In genomic region chr1:53412285-53413174, GRCh38 we compare ENCODE assay signal across 13 cellular contexts. TPM values are rescaled to one million over a fixed set of nuclear protein-coding genes. Genes with fewer than 3 reads are reported as not detected.
DNase-seq lines count a peak whose midpoint lies in the region; ATAC-seq and TF ChIP-seq lines count a peak whose summit lies in the region.
"Had no signal": no experiment of that assay in that cellular context is flagged by ENCODE, and none has a peak within 500 bp of the region (broad histone marks: within the 10 kb centered on the region; RNA-seq: fewer than 3 reads in every experiment).

No MANE protein-coding gene starts in this region.

- H3K4me1 Mint-ChIP-seq in CD8-positive, alpha-beta T cell (ENCODE audit: low read depth), result peaks cover 69% of the 10 kb centered on the region
- peaks cover 41% of the 10 kb centered on the region for H3K4me1 Mint-ChIP-seq in neural progenitor cell
- H3K4me1 Mint-ChIP-seq in stimulated activated memory B cell treated with anti-CD40 and anti-IgM and Interleukin-4, amounts not matched to agents 10 μg/mL and 1 μg/mL and 100 μg/mL, for 72 hours, result peaks cover 13% of the 10 kb centered on the region

- POLR2A ChIA-PET in CD8-positive, alpha-beta T cell (lab: Charles Lee), result interaction anchor here (0.6 to 1.2 kb wide), 4 partner anchors 14 to 1357 kb away, joined by 3 read pairs; partner anchors contain the start of gene BTF3L4

- peak overlapping the region; percentile 57 for H3K27ac ChIP-seq in CD8-positive, alpha-beta T cell (ENCODE audit: low read depth, low read length)
- H3K27ac ChIP-seq in neural progenitor cell (no peak overlapping the region), right atrium auricular region (no peak overlapping the region)
- H3K27ac ChIP-seq: esophagus muscularis mucosa had no signal

- no peaks in the 10 kb centered on the region for H3K9me3 ChIP-seq in CD8-positive, alpha-beta T cell (ENCODE audit: low read length)
- H3K9me3 ChIP-seq in neural progenitor cell (ENCODE audit: low read depth) (no peaks in the 10 kb centered on the region), right atrium auricular region (no peaks in the 10 kb centered on the region)
- H3K9me3 ChIP-seq: esophagus muscularis mucosa had no signal

- H3K36me3 ChIP-seq in CD8-positive, alpha-beta T cell (ENCODE audit: insufficient read depth, low read length), result no peaks in the 10 kb centered on the region
- no peaks in the 10 kb centered on the region for H3K36me3 ChIP-seq in neural progenitor cell
- H3K36me3 ChIP-seq in right atrium auricular region, result no peaks in the 10 kb centered on the region
- H3K36me3 ChIP-seq: esophagus muscularis mucosa had no signal

- intact Hi-C loops in CD8-positive, alpha-beta T cell (cut with DNase I, micrococcal nuclease), result loop anchor here (1.0 to 2.0 kb wide), 2 partner anchors 86 kb away; no protein-coding TSS in a partner anchor

- peak overlapping the region; percentile 59 for H3K4me3 Mint-ChIP-seq in CD8-positive, alpha-beta T cell
- H3K4me3 Mint-ChIP-seq in neural progenitor cell, result no peak overlapping the region
- no peak overlapping the region for H3K4me3 Mint-ChIP-seq in stimulated activated memory B cell treated with anti-CD40 and anti-IgM and Interleukin-4, amounts not matched to agents 10 μg/mL and 1 μg/mL and 100 μg/mL, for 72 hours

- in situ Hi-C loops in astrocyte of the cerebellum (cut with HindIII; ENCODE audit: low sequenced_read_pairs), result no loop called here

- H3K27me3 ChIP-seq in CD8-positive, alpha-beta T cell (ENCODE audit: insufficient read depth, low read length), result no peaks in the 10 kb centered on the region
- H3K27me3 ChIP-seq in neural progenitor cell (no peaks in the 10 kb centered on the region), right atrium auricular region (no peaks in the 10 kb centered on the region)

- no peaks in the 10 kb centered on the region for H4K20me1 ChIP-seq in neural progenitor cell (ENCODE audit: low read depth)

- no peaks in the 10 kb centered on the region for H3K36me3 Mint-ChIP-seq in CD8-positive, alpha-beta T cell
- no peaks in the 10 kb centered on the region for H3K36me3 Mint-ChIP-seq in neural progenitor cell
- H3K36me3 Mint-ChIP-seq in stimulated activated memory B cell treated with anti-CD40 and anti-IgM and Interleukin-4, amounts not matched to agents 10 μg/mL and 1 μg/mL and 100 μg/mL, for 72 hours, result no peaks in the 10 kb centered on the region

- no peak overlapping the region for H2AFZ ChIP-seq in neural progenitor cell (replicated peaks)

- peak overlapping the region; percentile 97 for H3K27ac Mint-ChIP-seq in CD8-positive, alpha-beta T cell
- H3K27ac Mint-ChIP-seq in neural progenitor cell, result peak overlapping the region; percentile 18
- no peak overlapping the region for H3K27ac Mint-ChIP-seq in stimulated activated memory B cell treated with anti-CD40 and anti-IgM and Interleukin-4, amounts not matched to agents 10 μg/mL and 1 μg/mL and 100 μg/mL, for 72 hours

- CTCF ChIA-PET in CD8-positive, alpha-beta T cell (lab: Charles Lee), result interaction anchor here (1.2 to 3.1 kb wide), 5 partner anchors 14 to 134 kb away, joined by 4 to 15 read pairs (median 7); no protein-coding TSS in a partner anchor

- no peaks in the 10 kb centered on the region for H3K9me3 Mint-ChIP-seq in CD8-positive, alpha-beta T cell
- H3K9me3 Mint-ChIP-seq in neural progenitor cell, result no peaks in the 10 kb centered on the region
- H3K9me3 Mint-ChIP-seq in stimulated activated memory B cell treated with anti-CD40 and anti-IgM and Interleukin-4, amounts not matched to agents 10 μg/mL and 1 μg/mL and 100 μg/mL, for 72 hours, result no peaks in the 10 kb centered on the region

- H3K4me3 ChIP-seq in CD8-positive, alpha-beta T cell (ENCODE audit: low read depth, low read length), result no peak overlapping the region
- H3K4me3 ChIP-seq in astrocyte of the cerebellum (ENCODE audit: low read depth, low read length) (no peak overlapping the region), neural progenitor cell (no peak overlapping the region), right atrium auricular region (no peak overlapping the region)
- H3K4me3 ChIP-seq: esophagus muscularis mucosa had no signal

- no peak overlapping the region for H3K9ac ChIP-seq in neural progenitor cell

- peaks cover 38% of the 10 kb centered on the region for H3K4me1 ChIP-seq in CD8-positive, alpha-beta T cell (ENCODE audit: insufficient read depth, low read length)
- H3K4me1 ChIP-seq in neural progenitor cell, result no peaks in the 10 kb centered on the region
- H3K4me1 ChIP-seq in right atrium auricular region, result no peaks in the 10 kb centered on the region

- ATAC-seq in CD8-positive, alpha-beta T cell, result no peak
- no peak for ATAC-seq in stimulated activated memory B cell treated with anti-CD40 and anti-IgM and Interleukin-4, amounts not matched to agents 10 μg/mL and 1 μg/mL and 100 μg/mL, for 72 hours
- ATAC-seq in HG03025 (IDR thresholded peaks at IDR 0.05; ENCODE audit: low FRiP score, unreplicated experiment), result no peak

- no peak for DNase-seq in CD8-positive, alpha-beta T cell
- DNase-seq in M059J (ENCODE audit: low read depth) (peak; percentile 53), astrocyte of the cerebellum (ENCODE audit: low read depth) (peak; percentile 58), neural progenitor cell (ENCODE audit: low spot score) (no peak), NCI-H510A (lab: John Stamatoyannopoulos, UW) (no peak), right atrium auricular region (ENCODE audit: low spot score) (no peak)
- DNase-seq: retina, SHP77 treated with DMSO at 0.1 percent for 48 hours had no signal

- no peaks in the 10 kb centered on the region for H3K79me2 ChIP-seq in neural progenitor cell (ENCODE audit: low read depth)

- no peak for TF ChIP-seq CTCF in CD8-positive, alpha-beta T cell (IDR thresholded peaks at IDR 0.05)
- no peak for TF ChIP-seq CTCF in astrocyte of the cerebellum (IDR thresholded peaks at IDR 0.05; ENCODE audit: low read depth, low read length, missing control alignments)
- no peak for TF ChIP-seq CTCF in neural progenitor cell (IDR thresholded peaks at IDR 0.05)
- TF ChIP-seq CTCF in right atrium auricular region (IDR thresholded peaks at IDR 0.05), result no peak

- H3K27me3 Mint-ChIP-seq in CD8-positive, alpha-beta T cell (ENCODE audit: low read depth), result no peaks in the 10 kb centered on the region
- peaks cover 9% of the 10 kb centered on the region for H3K27me3 Mint-ChIP-seq in neural progenitor cell (ENCODE audit: insufficient read depth, low read depth)
- peaks cover 45% of the 10 kb centered on the region for H3K27me3 Mint-ChIP-seq in stimulated activated memory B cell treated with anti-CD40 and anti-IgM and Interleukin-4, amounts not matched to agents 10 μg/mL and 1 μg/mL and 100 μg/mL, for 72 hours

- no peak overlapping the region for H3K4me2 ChIP-seq in neural progenitor cell

- no peaks in the 10 kb centered on the region for H3F3A ChIP-seq in neural progenitor cell (ENCODE audit: low read depth)

RNA-seq across cellular contexts. Expression of gene DMRTB1, which starts 46.7 kb away (rescaled TPM):
- total RNA-seq in CD8-positive, alpha-beta T cell, result not detected
- total RNA-seq in M059J (2014; rRNA removed; shearing (Covaris generic)), result not detected in 2 replicates
- total RNA-seq in neural progenitor cell (ENCODE audit: low replicate concordance), result not detected in 2 replicates
- total RNA-seq in right atrium auricular region, result not detected
- total RNA-seq: bronchial epithelial cell, esophagus muscularis mucosa, mesenteric fat pad had no signal

Comparison
In these comparisons a context has a peak if more than half of its experiments do, and no peak if none do; other contexts are left out.
1. DNase-seq: peak in M059J (single experiment) and astrocyte of the cerebellum (single experiment); none in CD8-positive, alpha-beta T cell (0 of 7), neural progenitor cell (single experiment), NCI-H510A (single experiment) and right atrium auricular region (single experiment).